2 cellular contexts compared by ENCODE assay signal in genomic region chr4:83272900-83273299, GRCh38.
TF ChIP-seq lines count a peak whose summit lies in the region.

No MANE protein-coding gene starts in this region.

TF ChIP-seq in GM12878, 131 proteins besides CTCF, POLR2A, EP300 and RAD21 (continues in another document):
- TF ChIP-seq E2F8 (IDR thresholded peaks at IDR 0.05; ENCODE audit: low read depth, partially characterized antibody) = peak; percentile 61
- no peak for TF ChIP-seq RB1 (IDR thresholded peaks at IDR 0.05; ENCODE audit: borderline replicate concordance)
- TF ChIP-seq TCF7 (IDR thresholded peaks at IDR 0.05; ENCODE audit: borderline replicate concordance) = peak; percentile 47; the same call in 1 of the 2 replicates
- TF ChIP-seq ELK1 (IDR thresholded peaks at IDR 0.05; ENCODE audit: low read depth, low read length) = no peak
- no peak for TF ChIP-seq ZBTB33 (IDR thresholded peaks at IDR 0.05)
- TF ChIP-seq ZNF274 (IDR thresholded peaks at IDR 0.05; ENCODE audit: insufficient read depth, insufficient read length) = no peak
- TF ChIP-seq ZNF384 (IDR thresholded peaks at IDR 0.05; ENCODE audit: borderline replicate concordance, low read depth, low read length) = no peak
- TF ChIP-seq KDM1A (IDR thresholded peaks at IDR 0.05; ENCODE audit: borderline replicate concordance) = 0 out of 2 replicates have a peak, but pooled peaks have one; percentile 43
- TF ChIP-seq ETV6 (conservative IDR thresholded peaks at IDR 0.05 in 1 of 2, IDR thresholded peaks at IDR 0.05 in 1 of 2; ENCODE audit: borderline replicate concordance in 1 of 2, low read depth in 1 of 2) = peak in 1 of 2 experiments; percentile 50; a peak in 1 of 4 replicates
- no peak for TF ChIP-seq ZNF207 (IDR thresholded peaks at IDR 0.05; ENCODE audit: borderline replicate concordance)
- TF ChIP-seq MAX (IDR thresholded peaks at IDR 0.05; ENCODE audit: low read depth, low read length) = no peak
- TF ChIP-seq MLLT1 (IDR thresholded peaks at IDR 0.05) = peak; percentile 77; the same call in 1 of the 2 replicates
- TF ChIP-seq PML (IDR thresholded peaks at IDR 0.05; ENCODE audit: low read length) = peak; percentile 45; the same call in 1 of the 2 replicates
- peak; percentile 48 for TF ChIP-seq RAD51 (IDR thresholded peaks at IDR 0.05)
- no peak for TF ChIP-seq YY1 (IDR thresholded peaks at IDR 0.05; ENCODE audit: low read depth, low read length)
- TF ChIP-seq ZNF217 (IDR thresholded peaks at IDR 0.05) = peak; percentile 94; the same call in 1 of the 2 replicates
- TF ChIP-seq CBX5 (IDR thresholded peaks at IDR 0.05; ENCODE audit: low read depth) = 0 out of 2 replicates have a peak, but pooled peaks have one; percentile 55
- TF ChIP-seq DPF2 (IDR thresholded peaks at IDR 0.05) = peak; percentile 98
- TF ChIP-seq SKIL (IDR thresholded peaks at IDR 0.05; ENCODE audit: low read depth, poor library complexity, severe bottlenecking) = peak; percentile 95

TF ChIP-seq in HepG2, 621 proteins besides CTCF, POLR2A, EP300 and RAD21:
- no peak for TF ChIP-seq ZNF740 (CRISPR knock-in tag; IDR thresholded peaks at IDR 0.05)
- TF ChIP-seq MTA1 (CRISPR knock-in tag; IDR thresholded peaks at IDR 0.05; ENCODE audit: borderline replicate concordance) = no peak
- no peak for TF ChIP-seq ZNF276 (CRISPR knock-in tag; IDR thresholded peaks at IDR 0.05; ENCODE audit: low read depth)
- TF ChIP-seq ATF5 (CRISPR knock-in tag; IDR thresholded peaks at IDR 0.05; ENCODE audit: low read depth) = no peak
- TF ChIP-seq ZBTB40 (IDR thresholded peaks at IDR 0.05) = no peak
- TF ChIP-seq ZBTB40 (CRISPR knock-in tag; IDR thresholded peaks at IDR 0.05) = no peak
- no peak for TF ChIP-seq IRF9 (CRISPR knock-in tag; IDR thresholded peaks at IDR 0.05; ENCODE audit: borderline replicate concordance)
- no peak for TF ChIP-seq ZNF337 (CRISPR knock-in tag; IDR thresholded peaks at IDR 0.05; ENCODE audit: borderline replicate concordance, low read depth)
- TF ChIP-seq ZNF552 (CRISPR knock-in tag; IDR thresholded peaks at IDR 0.05; ENCODE audit: borderline replicate concordance) = no peak
- no peak for TF ChIP-seq IRF1 (CRISPR knock-in tag; IDR thresholded peaks at IDR 0.05; ENCODE audit: low read depth)
- TF ChIP-seq NR1H2 (CRISPR knock-in tag; IDR thresholded peaks at IDR 0.05; ENCODE audit: borderline replicate concordance, low read depth) = no peak
